In genomic region chr5:150700298-150700599, GRCh38 we compare ENCODE assay signal across 9 cellular contexts. TPM values are rescaled to one million over a fixed set of nuclear protein-coding genes. Genes with fewer than 3 reads are reported as not detected.
DNase-seq lines count a peak whose midpoint lies in the region; ATAC-seq and TF ChIP-seq lines count a peak whose summit lies in the region.
"Had no signal": no experiment of that assay in that cellular context is flagged by ENCODE, and none has a peak within 500 bp of the region (broad histone marks: within the 10 kb centered on the region; RNA-seq: fewer than 3 reads in every experiment).

No MANE protein-coding gene starts in this region.

- no peak for TF ChIP-seq CTCF in CD4-positive, alpha-beta T cell (IDR thresholded peaks at IDR 0.05)
- no peak for TF ChIP-seq CTCF in body of pancreas (IDR thresholded peaks at IDR 0.05)

- peaks cover 14% of the 10 kb centered on the region for H3K4me1 ChIP-seq in body of pancreas
- peaks cover 13% of the 10 kb centered on the region for H3K4me1 ChIP-seq in muscle layer of colon (ENCODE audit: insufficient read depth, low read length)

- 0% methylated on average over 8 to 12 of the region's 12 CpGs for WGBS in body of pancreas, 2 donors

- H3K36me3 ChIP-seq in body of pancreas (replicated peaks in 1 of 2; ENCODE audit: insufficient read depth in 1 of 2, low read depth in 2 of 2), result peaks cover 9 to 23% of the 10 kb centered on the region in 2 donors
- peaks cover 33% of the 10 kb centered on the region for H3K36me3 ChIP-seq in muscle layer of colon (ENCODE audit: insufficient read depth, low read length)

- intact Hi-C loops in CD4-positive, alpha-beta T cell (cut with DNase I, micrococcal nuclease), result loop anchor here (1.0 to 5.0 kb wide), 5 partner anchors 59 to 243 kb away; partner anchors contain the start of genes DCTN4 (in 2 of the 2) and SMIM3 (in 1 of the 2)
- intact Hi-C loops in body of pancreas (cut with DNase I), result no loop called here

- H3K27me3 ChIP-seq in CD4-positive, alpha-beta T cell (ENCODE audit: control insufficient read depth, insufficient read depth, low read length), result no peaks in the 10 kb centered on the region
- H3K27me3 ChIP-seq in body of pancreas (no peaks in the 10 kb centered on the region), muscle layer of colon (ENCODE audit: control insufficient read depth in 1 of 2, insufficient read depth in 2 of 2, low read length in 2 of 2) (no peaks in the 10 kb centered on the region)

- DNase-seq in CD4-positive, alpha-beta T cell, result no peak
- no peak for DNase-seq in body of pancreas
- no peak for DNase-seq in NCI-H146 (lab: John Stamatoyannopoulos, UW)
- no peak for DNase-seq in activated effector memory CD4-positive, alpha-beta T cell treated with Interleukin-2 at 50 U/mL for 16 hours
- no peak for DNase-seq in SIG-M5 (lab: John Stamatoyannopoulos, UW)

- no peaks in the 10 kb centered on the region for H3K4me1 Mint-ChIP-seq in CD4-positive, alpha-beta T cell (ENCODE audit: low read depth)

- H3K4me3 ChIP-seq in body of pancreas, result peak overlapping the region; percentile 88 to 98
- H3K4me3 ChIP-seq in muscle layer of colon (ENCODE audit: low read depth in 1 of 2, low read length in 2 of 2), result peak overlapping the region; percentile 65 to 78

- peak overlapping the region; percentile 51 for H3K9ac ChIP-seq in muscle layer of colon (ENCODE audit: low read length)

- peak; percentile 2 for ATAC-seq in CD4-positive, alpha-beta T cell (ENCODE audit: poor library complexity)
- ATAC-seq in HG02943 (IDR thresholded peaks at IDR 0.05; ENCODE audit: low read depth, unreplicated experiment), result peak; percentile 3
- no peak for ATAC-seq in body of pancreas
- no peak for ATAC-seq in HG02642 (IDR thresholded peaks at IDR 0.05; ENCODE audit: poor library complexity, unreplicated experiment)

- H3K27ac Mint-ChIP-seq in CD4-positive, alpha-beta T cell, result no peak overlapping the region
- H3K27ac Mint-ChIP-seq: memory B cell had no signal

- H3K36me3 Mint-ChIP-seq in CD4-positive, alpha-beta T cell (ENCODE audit: low read depth), result peaks cover 16% of the 10 kb centered on the region

- CTCF ChIA-PET in CD4-positive, alpha-beta T cell (lab: Charles Lee), result interaction anchor here (0.7 to 2.7 kb wide), 17 partner anchors 9 to 250 kb away, joined by 3 to 17 read pairs (median 4); partner anchors contain the start of genes DCTN4, IRGM, RPS14 and SMIM3

- no peaks in the 10 kb centered on the region for H3K9me3 ChIP-seq in CD4-positive, alpha-beta T cell (ENCODE audit: control insufficient read depth, low read length)
- H3K9me3 ChIP-seq in body of pancreas, result no peaks in the 10 kb centered on the region
- no peaks in the 10 kb centered on the region for H3K9me3 ChIP-seq in muscle layer of colon (ENCODE audit: low read length)

- H3K4me3 Mint-ChIP-seq in CD4-positive, alpha-beta T cell, result no peak overlapping the region
- H3K4me3 Mint-ChIP-seq: memory B cell had no signal

- peak overlapping the region; percentile 98 for H3K27ac ChIP-seq in CD4-positive, alpha-beta T cell (ENCODE audit: low read depth, low read length)
- H3K27ac ChIP-seq in body of pancreas (peak overlapping the region; percentile 85 to 97 (median 96)), muscle layer of colon (ENCODE audit: low read depth, low read length) (peak overlapping the region; percentile 98)

- H3K27me3 Mint-ChIP-seq in CD4-positive, alpha-beta T cell, result no peaks in the 10 kb centered on the region
- H3K27me3 Mint-ChIP-seq: memory B cell had no signal

- H3K9me3 Mint-ChIP-seq in CD4-positive, alpha-beta T cell, result no peaks in the 10 kb centered on the region
- H3K9me3 Mint-ChIP-seq: memory B cell had no signal

- POLR2A ChIA-PET in CD4-positive, alpha-beta T cell (lab: Charles Lee), result interaction anchor here (1.1 to 3.3 kb wide), 26 partner anchors 9 to 1149 kb away, joined by 3 to 55 read pairs (median 6); partner anchors contain the start of genes CCDC69, CD74, CSNK1A1 and DCTN4

- TF ChIP-seq POLR2A in body of pancreas (IDR thresholded peaks at IDR 0.05), result no peak

RNA-seq across cellular contexts. Expression of gene RBM22, which starts 0.6 kb away (rescaled TPM):
- 100 to 1,000 TPM in 1 of 2 experiments, 10 to 100 TPM in 1; 98.2 to 101 TPM for total RNA-seq in CD4-positive, alpha-beta T cell
- 10 to 100 TPM; 22.8 to 28.7 TPM for total RNA-seq in body of pancreas

RNA-seq across cellular contexts. Expression of gene MYOZ3, which starts 39.2 kb away (rescaled TPM):
- total RNA-seq in CD4-positive, alpha-beta T cell, result not detected
- under 1 TPM in 1 of 2 donors, not detected in 1; 0.26 TPM for total RNA-seq in body of pancreas

RNA-seq across cellular contexts. Expression of gene DCTN4, which starts 58.6 kb away (rescaled TPM):
- total RNA-seq in CD4-positive, alpha-beta T cell, result 10 to 100 TPM; 81.2 to 84.4 TPM
- 10 to 100 TPM; 30.6 to 49.4 TPM for total RNA-seq in body of pancreas

RNA-seq across cellular contexts. Expression of gene SYNPO, which starts 59.8 kb away (rescaled TPM):
- under 1 TPM; 0.06 to 0.14 TPM for total RNA-seq in CD4-positive, alpha-beta T cell
- 10 to 100 TPM; 18.4 to 40.9 TPM for total RNA-seq in body of pancreas

Comparison
In these comparisons a context has a peak if more than half of its experiments do, and no peak if none do; other contexts are left out.
1. ATAC-seq: peak in CD4-positive, alpha-beta T cell (single experiment) and HG02943 (single experiment); none in body of pancreas (single experiment) and HG02642 (single experiment).
2. Peak in every context shown above with its lines, with median percentiles within 50 percentile points of each other: H3K27ac ChIP-seq.